In genomic region chr2:221130431-221130830, GRCh38 we compare ENCODE assay signal across 17 cellular contexts.
DNase-seq lines count a peak whose midpoint lies in the region; ATAC-seq and TF ChIP-seq lines count a peak whose summit lies in the region.
"Had no signal": no experiment of that assay in that cellular context is flagged by ENCODE, and none has a peak within 500 bp of the region (broad histone marks: within the 10 kb centered on the region; RNA-seq: fewer than 3 reads in every experiment).

No MANE protein-coding gene starts in this region.

- H4K20me1 ChIP-seq in OCI-LY3 (ENCODE audit: insufficient read depth, low read length), result no peaks in the 10 kb centered on the region
- H4K20me1 ChIP-seq in neural progenitor cell (ENCODE audit: low read depth), result no peaks in the 10 kb centered on the region

- no peaks in the 10 kb centered on the region for H3F3A ChIP-seq in neural progenitor cell (ENCODE audit: low read depth)

- no peaks in the 10 kb centered on the region for H3K79me2 ChIP-seq in OCI-LY3 (ENCODE audit: low read length)
- H3K79me2 ChIP-seq in neural progenitor cell (ENCODE audit: low read depth), result no peaks in the 10 kb centered on the region

- no peaks in the 10 kb centered on the region for H3K27me3 ChIP-seq in OCI-LY3 (ENCODE audit: low read depth, low read length)
- H3K27me3 ChIP-seq in neural progenitor cell, result no peaks in the 10 kb centered on the region
- H3K27me3 ChIP-seq in A673 (replicated peaks; ENCODE audit: insufficient read depth, low read depth, low read length, poor library complexity), result no peaks in the 10 kb centered on the region

- H3K27me3 Mint-ChIP-seq in stimulated activated naive CD8-positive, alpha-beta T cell treated with anti-CD3 and anti-CD28 coated beads, Interleukin-15, amount 100 ng/mL, for 72 hours, result peaks cover 12% of the 10 kb centered on the region
- H3K27me3 Mint-ChIP-seq in neural progenitor cell (ENCODE audit: insufficient read depth, low read depth), result peaks cover 5% of the 10 kb centered on the region
- no peaks in the 10 kb centered on the region for H3K27me3 Mint-ChIP-seq in T-helper 17 cell

- no peak overlapping the region for H3K4me3 ChIP-seq in OCI-LY3 (ENCODE audit: low read length)
- H3K4me3 ChIP-seq in neural progenitor cell, result no peak overlapping the region
- H3K4me3 ChIP-seq in A673 (ENCODE audit: low read depth, low read length, poor library complexity, severe bottlenecking), result no peak overlapping the region
- H3K4me3 ChIP-seq: A549, HAP-1 had no signal

- H3K36me3 Mint-ChIP-seq in neural progenitor cell, result peaks cover 4% of the 10 kb centered on the region
- H3K36me3 Mint-ChIP-seq in T-helper 17 cell (ENCODE audit: low read depth), result no peaks in the 10 kb centered on the region

- CTCF ChIA-PET in HEK293T (lab: Yijun Ruan, JAX), result no interaction called here
- CTCF ChIA-PET in A673 (lab: Charles Lee), result no interaction called here

- H3K27ac Mint-ChIP-seq in stimulated activated naive CD8-positive, alpha-beta T cell treated with anti-CD3 and anti-CD28 coated beads, Interleukin-15, amount 100 ng/mL, for 72 hours, result no peak overlapping the region
- H3K27ac Mint-ChIP-seq in neural progenitor cell, result no peak overlapping the region
- H3K27ac Mint-ChIP-seq in T-helper 17 cell, result no peak overlapping the region
- H3K27ac Mint-ChIP-seq: CD4-positive, alpha-beta memory T cell had no signal

- H3K36me3 ChIP-seq in OCI-LY3 (replicated peaks; ENCODE audit: low read depth, low read length), result peaks cover 12% of the 10 kb centered on the region
- no peaks in the 10 kb centered on the region for H3K36me3 ChIP-seq in neural progenitor cell
- H3K36me3 ChIP-seq in A673 (ENCODE audit: insufficient read depth, low read length, poor library complexity, severe bottlenecking), result no peaks in the 10 kb centered on the region
- H3K36me3 ChIP-seq: HAP-1 had no signal

- POLR2A ChIA-PET in HEK293T (lab: Yijun Ruan, JAX), result no interaction called here
- POLR2A ChIA-PET in A673 (lab: Charles Lee; ENCODE audit: low non-redundant PET), result no interaction called here

- H3K4me1 ChIP-seq in OCI-LY3 (ENCODE audit: low read length) (peaks cover 59% of the 10 kb centered on the region), neural progenitor cell (no peaks in the 10 kb centered on the region), A673 (ENCODE audit: insufficient read depth, low read length, poor library complexity, severe bottlenecking) (peaks cover 19% of the 10 kb centered on the region)
- H3K4me1 ChIP-seq: A549 had no signal

- peak; percentile 36 for ATAC-seq in stimulated activated naive CD8-positive, alpha-beta T cell treated with anti-CD3 and anti-CD28 coated beads, Interleukin-15, Interleukin-2, amounts not matched to agents 100 U/mL and 50 U/mL, for 24 hours
- no peak for ATAC-seq in stimulated activated naive CD8-positive, alpha-beta T cell treated with anti-CD3 and anti-CD28 coated beads, Interleukin-15, amount 100 ng/mL, for 72 hours
- no peak for ATAC-seq in T-helper 17 cell
- ATAC-seq: A549 had no signal

- no TSS peak for BruUV-seq in A673 (replicated peaks; lab: Mats Ljungman, UMichigan)

- H3K4me3 Mint-ChIP-seq in stimulated activated naive CD8-positive, alpha-beta T cell treated with anti-CD3 and anti-CD28 coated beads, Interleukin-15, amount 100 ng/mL, for 72 hours, result no peak overlapping the region
- H3K4me3 Mint-ChIP-seq in neural progenitor cell, result no peak overlapping the region
- no peak overlapping the region for H3K4me3 Mint-ChIP-seq in T-helper 17 cell
- H3K4me3 Mint-ChIP-seq: CD4-positive, alpha-beta memory T cell had no signal

- H3K27ac ChIP-seq in OCI-LY3 (ENCODE audit: low read length) (peak overlapping the region; percentile 99), neural progenitor cell (no peak overlapping the region), A673 (ENCODE audit: low read depth, low read length, poor library complexity, severe bottlenecking) (no peak overlapping the region)
- H3K27ac ChIP-seq: A549 had no signal

- H3K9ac ChIP-seq in OCI-LY3 (ENCODE audit: low read length) (no peak overlapping the region), neural progenitor cell (no peak overlapping the region)

- no peak overlapping the region for H2AFZ ChIP-seq in OCI-LY3 (ENCODE audit: low read depth, low read length)
- H2AFZ ChIP-seq in neural progenitor cell (replicated peaks), result peak overlapping the region; percentile 5

- intact Hi-C loops in A673 (cut with micrococcal nuclease; ENCODE audit: unreplicated experiment), result no loop called here

- TF ChIP-seq CTCF in OCI-LY3 (IDR thresholded peaks at IDR 0.05; ENCODE audit: low read depth, low read length), result no peak
- no peak for TF ChIP-seq CTCF in neural progenitor cell (IDR thresholded peaks at IDR 0.05)
- no peak for TF ChIP-seq CTCF in A673 (conservative IDR thresholded peaks at IDR 0.05; ENCODE audit: low read depth, low read length)

- DNase-seq in stimulated activated naive CD8-positive, alpha-beta T cell treated with anti-CD3 and anti-CD28 coated beads, Interleukin-15, Interleukin-2, amounts not matched to agents 100 U/mL and 50 U/mL, for 24 hours, result no peak
- no peak for DNase-seq in stimulated activated naive CD8-positive, alpha-beta T cell treated with anti-CD3 and anti-CD28 coated beads, Interleukin-15, amount 100 ng/mL, for 72 hours
- DNase-seq in neural progenitor cell (ENCODE audit: low spot score) (no peak), HEK293T (ENCODE audit: extremely low spot score) (no peak), T-helper 17 cell (no peak), A673 (ENCODE audit: low spot score) (no peak)
- DNase-seq: 8988T; C1 segment of cervical spinal cord; Calu3; CD4-positive, alpha-beta memory T cell; COR-L47; DMS153; DND-41; GOT3 had no signal

- no peak overlapping the region for H3K4me2 ChIP-seq in OCI-LY3 (ENCODE audit: low read length)
- no peak overlapping the region for H3K4me2 ChIP-seq in neural progenitor cell
- H3K4me2 ChIP-seq: A549 had no signal

- H3K9me3 Mint-ChIP-seq in stimulated activated naive CD8-positive, alpha-beta T cell treated with anti-CD3 and anti-CD28 coated beads, Interleukin-15, amount 100 ng/mL, for 72 hours, result peaks cover 7 to 14% of the 10 kb centered on the region in 2 donors
- peaks cover 23% of the 10 kb centered on the region for H3K9me3 Mint-ChIP-seq in neural progenitor cell

- H3K4me1 Mint-ChIP-seq in stimulated activated naive CD8-positive, alpha-beta T cell treated with anti-CD3 and anti-CD28 coated beads, Interleukin-15, amount 100 ng/mL, for 72 hours, result no peaks in the 10 kb centered on the region
- peaks cover 20% of the 10 kb centered on the region for H3K4me1 Mint-ChIP-seq in neural progenitor cell
- no peaks in the 10 kb centered on the region for H3K4me1 Mint-ChIP-seq in T-helper 17 cell
- H3K4me1 Mint-ChIP-seq: CD4-positive, alpha-beta memory T cell had no signal

- peaks cover 10% of the 10 kb centered on the region; the same call in 1 of the 2 replicates for H3K9me3 ChIP-seq in OCI-LY3 (ENCODE audit: insufficient read depth, low read length)
- H3K9me3 ChIP-seq in neural progenitor cell (ENCODE audit: low read depth), result no peaks in the 10 kb centered on the region
- H3K9me3 ChIP-seq in T-helper 17 cell (ENCODE audit: control insufficient read depth, low read length, poor library complexity, severe bottlenecking), result no peaks in the 10 kb centered on the region
- peaks cover 16% of the 10 kb centered on the region for H3K9me3 ChIP-seq in A673 (ENCODE audit: low read depth, low read length, poor library complexity, severe bottlenecking)
- H3K9me3 ChIP-seq: HAP-1 had no signal

TF ChIP-seq in HEK293T, 16 proteins besides CTCF, POLR2A, EP300 and RAD21:
- TF ChIP-seq ELF4 (IDR thresholded peaks at IDR 0.05), result no peak
- TF ChIP-seq L3MBTL2 (conservative IDR thresholded peaks at IDR 0.05), result no peak
- TF ChIP-seq HDGF (IDR thresholded peaks at IDR 0.05; ENCODE audit: borderline replicate concordance), result no peak
- TF ChIP-seq PKNOX1 (IDR thresholded peaks at IDR 0.05), result no peak
- TF ChIP-seq FOXK2 (IDR thresholded peaks at IDR 0.05), result no peak
- no peak for TF ChIP-seq LEF1 (IDR thresholded peaks at IDR 0.05; ENCODE audit: borderline replicate concordance)
